Comparison of ENCODE assay signal across 25 cellular contexts in genomic region chr16:87570564-87570937, GRCh38. TPM values are rescaled to one million over a fixed set of nuclear protein-coding genes. Genes with fewer than 3 reads are reported as not detected.
A peak's percentile ranks its signal among the peaks of the same experiment; 100 is the strongest.
DNase-seq lines count a peak whose midpoint lies in the region; ATAC-seq and TF ChIP-seq lines count a peak whose summit lies in the region.
"Had no signal": no experiment of that assay in that cellular context is flagged by ENCODE, and none has a peak within 500 bp of the region (broad histone marks: within the 10 kb centered on the region; RNA-seq: fewer than 3 reads in every experiment).

No MANE protein-coding gene starts in this region.

- peak overlapping the region in 1 of 2 experiments; percentile 43 for H3K4ac ChIP-seq in mesenchymal stem cell (ENCODE audit: low read depth in 1 of 2, low read length in 2 of 2)

- WGBS in mesenchymal stem cell = 82% methylated on average over 6 of the region's 6 CpGs

- H3K4me1 Mint-ChIP-seq in glutamatergic neuron (ENCODE audit: low read depth, unreplicated experiment) = peaks cover 6% of the 10 kb centered on the region
- no peaks in the 10 kb centered on the region for H3K4me1 Mint-ChIP-seq in activated T-cell treated with anti-CD3 and anti-CD28 coated beads, Interleukin-2, amount 50 U/mL, for 72 hours (ENCODE audit: low read depth)
- H3K4me1 Mint-ChIP-seq in T-helper 2 cell treated with Interferon-gamma antibody and Interleukin-4, amounts not matched to agents 5 μg/mL and 100 μg/mL, for 36 hours (ENCODE audit: low read depth) = no peaks in the 10 kb centered on the region
- H3K4me1 Mint-ChIP-seq: activated naive CD8-positive, alpha-beta T cell treated with anti-CD3 and anti-CD28 coated beads for 36 hours had no signal

- H3K27ac ChIP-seq in HEK293 (ENCODE audit: extremely low read depth, low read depth, low read length) (no peak overlapping the region), coronary artery (peak overlapping the region; percentile 47 to 83), mesenchymal stem cell (ENCODE audit: low read length, poor library complexity, severe bottlenecking) (no peak overlapping the region), thoracic aorta (peak overlapping the region; percentile 88 to 89)
- H3K27ac ChIP-seq: dorsolateral prefrontal cortex, tibial nerve had no signal

- peak overlapping the region; percentile 65 for H2BK15ac ChIP-seq in mesenchymal stem cell (ENCODE audit: low read depth, poor library complexity, severe bottlenecking)

- H3K27ac Mint-ChIP-seq in glutamatergic neuron (ENCODE audit: unreplicated experiment) = no peak overlapping the region
- no peak overlapping the region for H3K27ac Mint-ChIP-seq in activated T-cell treated with anti-CD3 and anti-CD28 coated beads, Interleukin-2, amount 50 U/mL, for 72 hours
- no peak overlapping the region for H3K27ac Mint-ChIP-seq in T-helper 2 cell treated with Interferon-gamma antibody and Interleukin-4, amounts not matched to agents 5 μg/mL and 100 μg/mL, for 36 hours
- H3K27ac Mint-ChIP-seq: activated naive CD8-positive, alpha-beta T cell treated with anti-CD3 and anti-CD28 coated beads for 36 hours; H9; stimulated activated naive CD8-positive, alpha-beta T cell treated with anti-CD3 and anti-CD28 coated beads, Interleukin-15, Interleukin-2, amounts not matched to agents 100 ng/mL and 50 ng/mL, for 24 hours; T-helper 1 cell treated with Interleukin-12 subunit alpha and Interleukin-12 subunit beta and Interleukin-4 antibody, amounts not matched to agents 30 μg/mL and 1 μg/mL, for 36 hours had no signal

- no peak overlapping the region for H3K23ac ChIP-seq in mesenchymal stem cell (ENCODE audit: low read length in 2 of 2)

- peak overlapping the region in 1 of 2 experiments; percentile 66 for H2BK12ac ChIP-seq in mesenchymal stem cell (ENCODE audit: low read length in 2 of 2)

- H3K9ac ChIP-seq in mesenchymal stem cell (ENCODE audit: low read length) = no peak overlapping the region
- H3K9ac ChIP-seq: SK-N-SH had no signal

- no peaks in the 10 kb centered on the region for H3K27me3 Mint-ChIP-seq in glutamatergic neuron (ENCODE audit: unreplicated experiment)
- H3K27me3 Mint-ChIP-seq in activated T-cell treated with anti-CD3 and anti-CD28 coated beads, Interleukin-2, amount 50 U/mL, for 72 hours (ENCODE audit: low read depth) = peaks cover 9% of the 10 kb centered on the region
- H3K27me3 Mint-ChIP-seq in T-helper 2 cell treated with Interferon-gamma antibody and Interleukin-4, amounts not matched to agents 5 μg/mL and 100 μg/mL, for 36 hours (ENCODE audit: low read depth) = no peaks in the 10 kb centered on the region

- H3K14ac ChIP-seq in mesenchymal stem cell (ENCODE audit: low read length in 2 of 2) = no peak overlapping the region

- no peaks in the 10 kb centered on the region for H3K4me1 ChIP-seq in HEK293 (ENCODE audit: control insufficient read depth, insufficient read depth, low read length)
- peaks cover 7% of the 10 kb centered on the region for H3K4me1 ChIP-seq in mesenchymal stem cell (ENCODE audit: control insufficient read depth, insufficient read depth, low read depth, low read length)
- peaks cover 30 to 42% of the 10 kb centered on the region in 2 donors for H3K4me1 ChIP-seq in thoracic aorta (ENCODE audit: control insufficient read depth in 1 of 2, low read depth in 2 of 2)

- H3K18ac ChIP-seq in mesenchymal stem cell (ENCODE audit: low read depth in 1 of 2, low read length in 2 of 2) = peak overlapping the region in 1 of 2 experiments; percentile 63

- DNase-seq in coronary artery (ENCODE audit: low spot score) (no peak), mesenchymal stem cell (no peak), thoracic aorta (ENCODE audit: low spot score) (no peak), glutamatergic neuron (no peak)
- DNase-seq in activated T-cell treated with anti-CD3 and anti-CD28 coated beads, Interleukin-2, amount 50 U/mL, for 72 hours = no peak
- no peak for DNase-seq in T-helper 2 cell treated with Interferon-gamma antibody and Interleukin-4, amounts not matched to agents 5 μg/mL and 100 μg/mL, for 36 hours (ENCODE audit: low spot score)
- DNase-seq: activated CD4-positive, CD25-positive, alpha-beta regulatory T cell treated with anti-CD3 and anti-CD28 coated beads, Interleukin-2, amount 50 U/mL, for 72 hours; activated effector memory CD4-positive, alpha-beta T cell treated with anti-CD3 and anti-CD28 coated beads, Interleukin-2, amount 50 U/mL, for 16 hours; activated naive CD8-positive, alpha-beta T cell treated with anti-CD3 and anti-CD28 coated beads for 36 hours; central memory CD4-positive, alpha-beta T cell; dorsolateral prefrontal cortex; GDM1; NCI-H1048; NCI-H187; NCI-H2227 treated with DMSO at 0.1 percent for 48 hours; RPMI8226 had no signal

- H3K36me3 Mint-ChIP-seq in glutamatergic neuron (ENCODE audit: unreplicated experiment) = peaks cover 6% of the 10 kb centered on the region
- no peaks in the 10 kb centered on the region for H3K36me3 Mint-ChIP-seq in activated T-cell treated with anti-CD3 and anti-CD28 coated beads, Interleukin-2, amount 50 U/mL, for 72 hours (ENCODE audit: insufficient read depth in 2 of 2)
- H3K36me3 Mint-ChIP-seq in T-helper 2 cell treated with Interferon-gamma antibody and Interleukin-4, amounts not matched to agents 5 μg/mL and 100 μg/mL, for 36 hours (ENCODE audit: low read depth) = no peaks in the 10 kb centered on the region
- H3K36me3 Mint-ChIP-seq: activated naive CD8-positive, alpha-beta T cell treated with anti-CD3 and anti-CD28 coated beads for 36 hours had no signal

- H3K9me3 ChIP-seq in HEK293 (ENCODE audit: control insufficient read depth, insufficient read depth, low read depth, low read length) = no peaks in the 10 kb centered on the region
- no peaks in the 10 kb centered on the region for H3K9me3 ChIP-seq in mesenchymal stem cell (ENCODE audit: control insufficient read depth, low read length)
- no peaks in the 10 kb centered on the region for H3K9me3 ChIP-seq in thoracic aorta
- H3K9me3 ChIP-seq: SK-N-SH, tibial nerve had no signal

- H3K4me3 ChIP-seq in HEK293 (ENCODE audit: low read depth, low read length) = no peak overlapping the region
- H3K4me3 ChIP-seq in coronary artery = no peak overlapping the region
- H3K4me3 ChIP-seq in mesenchymal stem cell (ENCODE audit: insufficient read depth in 1 of 2, low read depth in 1 of 2, low read length in 2 of 2) = no peak overlapping the region
- H3K4me3 ChIP-seq in thoracic aorta = no peak overlapping the region
- H3K4me3 ChIP-seq: dorsolateral prefrontal cortex, skin epidermis, tibial nerve had no signal

- POLR2A ChIA-PET in HEK293 (lab: Yijun Ruan, JAX) = interaction anchor here (1.3 kb wide), 1 partner anchor 9 kb away, joined by 6 read pairs; no protein-coding TSS in a partner anchor

- no peak overlapping the region for H2BK120ac ChIP-seq in mesenchymal stem cell (ENCODE audit: low read depth, low read length)

- no peak overlapping the region for H2BK5ac ChIP-seq in mesenchymal stem cell (ENCODE audit: low read depth, low read length, poor library complexity, severe bottlenecking)

- no peak overlapping the region for H2AK5ac ChIP-seq in mesenchymal stem cell (ENCODE audit: low read length, severe bottlenecking)

- no peak overlapping the region for H3K4me3 Mint-ChIP-seq in glutamatergic neuron (ENCODE audit: unreplicated experiment)
- no peak overlapping the region for H3K4me3 Mint-ChIP-seq in activated T-cell treated with anti-CD3 and anti-CD28 coated beads, Interleukin-2, amount 50 U/mL, for 72 hours
- H3K4me3 Mint-ChIP-seq in T-helper 2 cell treated with Interferon-gamma antibody and Interleukin-4, amounts not matched to agents 5 μg/mL and 100 μg/mL, for 36 hours = no peak overlapping the region
- H3K4me3 Mint-ChIP-seq: activated naive CD8-positive, alpha-beta T cell treated with anti-CD3 and anti-CD28 coated beads for 36 hours; H9; stimulated activated naive CD8-positive, alpha-beta T cell treated with anti-CD3 and anti-CD28 coated beads, Interleukin-15, Interleukin-2, amounts not matched to agents 100 ng/mL and 50 ng/mL, for 24 hours; T-helper 1 cell treated with Interleukin-12 subunit alpha and Interleukin-12 subunit beta and Interleukin-4 antibody, amounts not matched to agents 30 μg/mL and 1 μg/mL, for 36 hours had no signal

- H3K27me3 ChIP-seq in mesenchymal stem cell (ENCODE audit: control insufficient read depth in 1 of 2, insufficient read depth in 1 of 2, low read length in 2 of 2) (peaks cover 9 to 13% of the 10 kb centered on the region in 2 experiments), thoracic aorta (replicated peaks; ENCODE audit: insufficient read depth) (no peaks in the 10 kb centered on the region)
- H3K27me3 ChIP-seq: tibial nerve had no signal

- no peak overlapping the region for H2AFZ ChIP-seq in mesenchymal stem cell (ENCODE audit: low read depth, low read length)

- no peaks in the 10 kb centered on the region for H3K79me1 ChIP-seq in mesenchymal stem cell (replicated peaks; ENCODE audit: low read length, poor library complexity, severe bottlenecking)

- ATAC-seq in thoracic aorta (ENCODE audit: insufficient number of reproducible peaks, low FRiP score, low read depth) = no peak
- ATAC-seq in activated T-cell treated with anti-CD3 and anti-CD28 coated beads, Interleukin-2, amount 50 U/mL, for 72 hours (replicated peaks in 1 of 2) = no peak

- CTCF ChIA-PET in HEK293 (lab: Yijun Ruan, JAX) = interaction anchor here (0.6 to 3.6 kb wide), 13 partner anchors 9 to 176 kb away, joined by 3 to 31 read pairs (median 4); no protein-coding TSS in a partner anchor

- TF ChIP-seq CTCF in HEK293 (tag by site-specific recombination; IDR thresholded peaks at IDR 0.05) = no peak
- TF ChIP-seq CTCF in coronary artery (IDR thresholded peaks at IDR 0.05) = no peak
- TF ChIP-seq CTCF in thoracic aorta (IDR thresholded peaks at IDR 0.05) = no peak
- TF ChIP-seq CTCF in glutamatergic neuron (IDR thresholded peaks at IDR 0.05; ENCODE audit: partially characterized antibody, unreplicated experiment) = no peak

- H3K36me3 ChIP-seq in HEK293 (ENCODE audit: control insufficient read depth in 2 of 2, insufficient read depth in 1 of 2, low read length in 2 of 2) (no peaks in the 10 kb centered on the region), mesenchymal stem cell (ENCODE audit: control insufficient read depth in 1 of 2, insufficient read depth in 2 of 2, low read depth in 1 of 2, low read length in 2 of 2) (no peaks in the 10 kb centered on the region), thoracic aorta (no peaks in the 10 kb centered on the region)
- H3K36me3 ChIP-seq: tibial nerve had no signal

- peak overlapping the region; percentile 29 for H4K8ac ChIP-seq in mesenchymal stem cell (ENCODE audit: low read length)

- H3K9me3 Mint-ChIP-seq in glutamatergic neuron (ENCODE audit: unreplicated experiment) = no peaks in the 10 kb centered on the region
- no peaks in the 10 kb centered on the region for H3K9me3 Mint-ChIP-seq in activated T-cell treated with anti-CD3 and anti-CD28 coated beads, Interleukin-2, amount 50 U/mL, for 72 hours
- H3K9me3 Mint-ChIP-seq in T-helper 2 cell treated with Interferon-gamma antibody and Interleukin-4, amounts not matched to agents 5 μg/mL and 100 μg/mL, for 36 hours = no peaks in the 10 kb centered on the region
- H3K9me3 Mint-ChIP-seq: activated naive CD8-positive, alpha-beta T cell treated with anti-CD3 and anti-CD28 coated beads for 36 hours; stimulated activated naive CD8-positive, alpha-beta T cell treated with anti-CD3 and anti-CD28 coated beads, Interleukin-15, Interleukin-2, amounts not matched to agents 100 ng/mL and 50 ng/mL, for 24 hours; T-helper 1 cell treated with Interleukin-12 subunit alpha and Interleukin-12 subunit beta and Interleukin-4 antibody, amounts not matched to agents 30 μg/mL and 1 μg/mL, for 36 hours had no signal

- peak overlapping the region; percentile 56 for H4K91ac ChIP-seq in mesenchymal stem cell (ENCODE audit: low read length)

- no peak overlapping the region for H3K4me2 ChIP-seq in mesenchymal stem cell (ENCODE audit: low read length, poor library complexity, severe bottlenecking)
- H3K4me2 ChIP-seq: SK-N-SH had no signal

RNA-seq across cellular contexts. Expression of gene JPH3, which starts 31.8 kb away (rescaled TPM):
- 0.03 TPM for polyA plus RNA-seq in mesenchymal stem cell (2013, experiment 1 of 2)
- polyA plus RNA-seq in mesenchymal stem cell (2013, experiment 2 of 2) = not detected
- not detected for total RNA-seq in thoracic aorta
- total RNA-seq in glutamatergic neuron (ENCODE audit: unreplicated experiment) = 10.5 TPM
- under 1 TPM; 0.60 to 0.74 TPM for total RNA-seq in activated T-cell treated with anti-CD3 and anti-CD28 coated beads, Interleukin-2, amount 50 U/mL, for 72 hours
- total RNA-seq: IMR-90, myocyte had no signal

Comparison
In these comparisons a context has a peak if more than half of its experiments do, and no peak if none do; other contexts are left out.
1. H3K27ac ChIP-seq: peak in coronary artery (2 of 2) and thoracic aorta (2 of 2); none in HEK293 (single experiment) and mesenchymal stem cell (single experiment).